Comparison of ENCODE assay signal across 8 cellular contexts in genomic region chr9:15295761-15296405, GRCh38. TPM values are rescaled to one million over a fixed set of nuclear protein-coding genes. Genes with fewer than 3 reads are reported as not detected.
A peak's percentile ranks its signal among the peaks of the same experiment; 100 is the strongest.
DNase-seq lines count a peak whose midpoint lies in the region; ATAC-seq, FAIRE-seq and TF ChIP-seq lines count a peak whose summit lies in the region.

No MANE protein-coding gene starts in this region.

- TF ChIP-seq CTCF in kidney (IDR thresholded peaks at IDR 0.05; ENCODE audit: borderline replicate concordance, extremely low read depth, insufficient read depth) (no peak), stomach (IDR thresholded peaks at IDR 0.05) (no peak)

- H2AFZ ChIP-seq in ACC112 (ENCODE audit: low read length, unreplicated experiment): peak overlapping the region; percentile 98

- ATAC-seq in GM18907 (IDR thresholded peaks at IDR 0.05; ENCODE audit: unreplicated experiment): peak; percentile 30

- H3K9ac ChIP-seq in kidney (ENCODE audit: low read length in 2 of 2): peak overlapping the region; percentile 41 to 46

- FAIRE-seq in kidney (lab: Jason Lieb, UNC): no peak

- H3K27ac ChIP-seq in ACC112 (ENCODE audit: low read depth, low read length): peak overlapping the region; percentile 90
- H3K27ac ChIP-seq in kidney (ENCODE audit: low read depth in 2 of 2, low read length in 2 of 2): peak overlapping the region; percentile 73 to 91
- H3K27ac ChIP-seq in stomach: peak overlapping the region; percentile 84 to 89 (median 86)

- DNase-seq in KBM-7 (peak; percentile 38), amniotic epithelial cell (ENCODE audit: low read depth) (peak; percentile 77), kidney (no peak), stomach (no peak), OCI-M2 (lab: John Stamatoyannopoulos, UW; ENCODE audit: unreplicated experiment) (no peak), NCI-H82 (lab: John Stamatoyannopoulos, UW) (no peak)

- peaks cover 42% of the 10 kb centered on the region for H3K4me1 ChIP-seq in ACC112 (ENCODE audit: control insufficient read depth, insufficient read depth, low read length, unreplicated experiment)
- H3K4me1 ChIP-seq in kidney (ENCODE audit: control insufficient read depth in 1 of 2, insufficient read depth in 1 of 2, low read depth in 1 of 2, low read length in 2 of 2): peaks cover 34 to 37% of the 10 kb centered on the region in 2 donors
- peaks cover 27 to 54% (median 43%) of the 10 kb centered on the region in 4 donors for H3K4me1 ChIP-seq in stomach

- H3K27me3 ChIP-seq in ACC112 (ENCODE audit: insufficient read depth, low read length) (no peaks in the 10 kb centered on the region), stomach (no peaks in the 10 kb centered on the region)

- H3K79me2 ChIP-seq in ACC112 (ENCODE audit: control insufficient read depth, insufficient read depth, low read length, unreplicated experiment): peaks cover 31% of the 10 kb centered on the region

- H3K4me3 ChIP-seq in ACC112 (ENCODE audit: low read depth, low read length) (peak overlapping the region; percentile 75), kidney (ENCODE audit: low read length in 2 of 2) (peak overlapping the region; percentile 52 to 73), stomach (peak overlapping the region; percentile 33 to 41 (median 39))

- peaks cover 12% of the 10 kb centered on the region; the same call in 1 of the 2 replicates for H3K36me3 ChIP-seq in ACC112 (ENCODE audit: insufficient read depth, low read length)
- no peaks in the 10 kb centered on the region for H3K36me3 ChIP-seq in kidney (ENCODE audit: control insufficient read depth in 1 of 2, insufficient read depth in 2 of 2, low read length in 2 of 2)
- peaks cover 0 to 6% (median 0%) of the 10 kb centered on the region in 4 donors for H3K36me3 ChIP-seq in stomach

- 3 to 5% (median 4%) methylated on average over 4 of the region's 4 CpGs for WGBS in stomach, 5 donors

- in situ Hi-C loops in KBM-7 (cut with MboI; ENCODE audit: low pct_unique_long_range_greater_than_20kb, low sequenced_read_pairs): loop anchor here (25.0 kb wide), 1 partner anchor 116 kb away; the partner anchor contains the start of gene SNAPC3

- H3K9me3 ChIP-seq in kidney (ENCODE audit: control insufficient read depth in 1 of 2, low read length in 2 of 2) (no peaks in the 10 kb centered on the region), stomach (no peaks in the 10 kb centered on the region)

- no peak for TF ChIP-seq POLR2A in stomach (IDR thresholded peaks at IDR 0.05)

- intact Hi-C loops in kidney (cut with DNase I): no loop called here
- intact Hi-C loops in stomach (cut with DNase I; ENCODE audit: low total_unique reads): no loop called here

- TF ChIP-seq EP300 in stomach (IDR thresholded peaks at IDR 0.05): no peak

RNA-seq across cellular contexts. Expression of gene TTC39B, which starts 11.1 kb away (rescaled TPM):
- 22.0 TPM for total RNA-seq in kidney
- polyA plus RNA-seq in kidney (ENCODE audit: insufficient read depth, low read depth, low replicate concordance): 4.9 TPM
- total RNA-seq in stomach: 10 to 100 TPM in 3 of 5 donors, 1 to 10 TPM in 2; 4.7 to 35.4 (median 14.2) TPM
- 1 to 10 TPM; 2.0 to 4.7 (median 3.5) TPM for polyA plus RNA-seq in stomach

Comparison
In these comparisons a context has a peak if more than half of its experiments do, and no peak if none do; other contexts are left out.
1. DNase-seq: peak in KBM-7 (single experiment) and amniotic epithelial cell (single experiment); none in kidney (single experiment), stomach (single experiment), OCI-M2 (single experiment) and NCI-H82 (single experiment).
2. Peak in every context shown above with its lines, with median percentiles within 50 percentile points of each other: H3K27ac ChIP-seq and H3K4me3 ChIP-seq.